Comparison of ENCODE assay signal across 8 cellular contexts in the genomic region with DNA sequence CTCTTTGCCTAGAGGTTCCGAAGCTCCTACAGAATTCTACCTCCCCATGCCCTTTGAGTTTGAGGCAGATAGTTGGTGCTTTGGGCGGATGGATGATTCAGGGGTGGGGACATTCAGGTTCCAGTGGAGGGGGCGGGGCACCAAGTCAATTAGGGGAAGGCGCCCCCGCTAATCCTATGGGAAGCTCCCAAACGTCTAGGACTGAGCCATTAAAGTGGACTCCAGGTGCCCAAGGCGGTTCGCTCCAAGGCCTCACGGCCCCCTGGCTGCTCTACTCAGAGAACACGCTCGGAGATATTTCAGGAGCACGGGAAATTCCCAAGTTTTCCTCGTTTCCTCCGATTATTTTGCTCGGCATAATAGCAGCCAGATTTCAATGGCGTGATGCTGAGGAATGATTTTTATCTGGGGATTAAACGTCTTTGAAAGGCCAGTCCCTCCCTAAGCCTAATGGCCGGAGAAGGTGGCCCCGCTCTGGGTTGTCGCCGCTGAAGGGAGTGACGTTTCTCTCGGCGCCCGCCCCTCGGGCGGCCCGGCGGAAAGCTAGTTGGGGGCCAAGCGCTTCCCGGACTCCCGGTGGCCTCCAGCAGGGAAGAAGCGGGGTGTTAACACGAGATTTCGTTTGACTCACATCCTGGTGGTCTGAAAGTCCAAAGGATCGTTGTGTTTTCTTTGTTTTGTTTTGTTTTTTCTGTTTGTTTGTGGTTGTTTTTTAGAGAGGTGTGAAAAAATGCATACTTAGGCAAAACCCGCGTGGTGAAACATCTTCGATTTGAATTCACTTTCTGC. TPM values are rescaled to one million over a fixed set of nuclear protein-coding genes. Genes with fewer than 3 reads are reported as not detected.
DNase-seq lines count a peak whose midpoint lies in the region; ATAC-seq and TF ChIP-seq lines count a peak whose summit lies in the region.

No MANE protein-coding gene starts in this region.

- H3K9me3 ChIP-seq in CD4-positive, alpha-beta T cell (ENCODE audit: control insufficient read depth, low read length): no peaks in the 10 kb centered on the region
- H3K9me3 ChIP-seq in endodermal cell (ENCODE audit: control insufficient read depth, low read length) (no peaks in the 10 kb centered on the region), neural cell (ENCODE audit: low read length) (no peaks in the 10 kb centered on the region)

- no peak overlapping the region for H3K9ac ChIP-seq in endodermal cell (ENCODE audit: extremely low read depth, low read length, poor library complexity, severe bottlenecking)
- H3K9ac ChIP-seq in neural cell (ENCODE audit: low read length): no peak overlapping the region

- CTCF ChIA-PET in CD4-positive, alpha-beta T cell (lab: Charles Lee): no interaction called here

- POLR2A ChIA-PET in CD4-positive, alpha-beta T cell (lab: Charles Lee): interaction anchor here (0.5 to 1.0 kb wide), 3 partner anchors 8 to 592 kb away, joined by 3 to 5 read pairs (median 4); no protein-coding TSS in a partner anchor

- no peak overlapping the region for H3K27ac Mint-ChIP-seq in CD4-positive, alpha-beta T cell
- H3K27ac Mint-ChIP-seq in endodermal cell: no peak overlapping the region

- no peak for TF ChIP-seq EP300 in neural cell (conservative IDR thresholded peaks at IDR 0.05; ENCODE audit: poor library complexity, severe bottlenecking)

- H3K4me1 Mint-ChIP-seq in CD4-positive, alpha-beta T cell (ENCODE audit: low read depth): peaks cover 37% of the 10 kb centered on the region
- peaks cover 38% of the 10 kb centered on the region for H3K4me1 Mint-ChIP-seq in endodermal cell

- intact Hi-C loops in CD4-positive, alpha-beta T cell (cut with DNase I, micrococcal nuclease): no loop called here

- peak overlapping the region; percentile 89 for H3K4me3 Mint-ChIP-seq in CD4-positive, alpha-beta T cell
- H3K4me3 Mint-ChIP-seq in endodermal cell: peak overlapping the region; percentile 53

- H3K79me2 ChIP-seq in neural cell (replicated peaks; ENCODE audit: insufficient read depth, low read length): no peaks in the 10 kb centered on the region

- H3K36me3 ChIP-seq in endodermal cell (ENCODE audit: control insufficient read depth, insufficient read depth, low read length): no peaks in the 10 kb centered on the region
- no peaks in the 10 kb centered on the region for H3K36me3 ChIP-seq in neural cell (ENCODE audit: insufficient read depth, low read length)

- H3K4me3 ChIP-seq in endodermal cell (ENCODE audit: low read length) (peak overlapping the region; percentile 69), neural cell (ENCODE audit: low read length) (no peak overlapping the region)

- no peaks in the 10 kb centered on the region for H3F3A ChIP-seq in neural cell (ENCODE audit: insufficient read depth, low read length, poor library complexity, severe bottlenecking)

- WGBS in endodermal cell (ENCODE audit: insufficient coverage in 1 of 2, insufficient read length in 1 of 2), 2 experiments: 0 to 1% methylated on average over 14 to 39 of the region's 39 CpGs

- H3K9me2 ChIP-seq in neural cell (ENCODE audit: insufficient read depth, low read length): no peaks in the 10 kb centered on the region

- TF ChIP-seq RAD21 in neural cell (conservative IDR thresholded peaks at IDR 0.05): no peak

- ATAC-seq in CD4-positive, alpha-beta T cell (ENCODE audit: poor library complexity): no peak
- ATAC-seq in GM21717 (IDR thresholded peaks at IDR 0.05; ENCODE audit: unreplicated experiment): no peak
- ATAC-seq in GM21619 (IDR thresholded peaks at IDR 0.05; ENCODE audit: unreplicated experiment): no peak
- ATAC-seq in HG03571 (IDR thresholded peaks at IDR 0.05; ENCODE audit: unreplicated experiment): no peak

- peaks cover 88% of the 10 kb centered on the region for H3K27me3 ChIP-seq in CD4-positive, alpha-beta T cell (ENCODE audit: control insufficient read depth, insufficient read depth, low read length)
- H3K27me3 ChIP-seq in endodermal cell (ENCODE audit: control insufficient read depth, insufficient read depth, low read length, poor library complexity, severe bottlenecking) (peaks cover 97% of the 10 kb centered on the region), neural cell (ENCODE audit: insufficient read depth, low read depth, low read length) (peaks cover 98% of the 10 kb centered on the region)

- H4K20me1 ChIP-seq in neural cell (ENCODE audit: insufficient read depth): no peaks in the 10 kb centered on the region

- H3K4me2 ChIP-seq in neural cell (ENCODE audit: low read length): no peak overlapping the region

- peaks cover 87% of the 10 kb centered on the region for H3K27me3 Mint-ChIP-seq in CD4-positive, alpha-beta T cell
- peaks cover 86% of the 10 kb centered on the region for H3K27me3 Mint-ChIP-seq in endodermal cell (ENCODE audit: insufficient read depth)

- no peak for DNase-seq in CD4-positive, alpha-beta T cell
- DNase-seq in NCI-H82 (lab: John Stamatoyannopoulos, UW) (peak; percentile 67), endodermal cell (peak; percentile 76), RPMI8226 (no peak)

- no peaks in the 10 kb centered on the region for H3K4me1 ChIP-seq in endodermal cell (ENCODE audit: control insufficient read depth, insufficient read depth, low read length)

- no peak overlapping the region for H2AFZ ChIP-seq in neural cell (ENCODE audit: low read depth, low read length)

- TF ChIP-seq CTCF in CD4-positive, alpha-beta T cell (IDR thresholded peaks at IDR 0.05): no peak
- TF ChIP-seq CTCF in endodermal cell (conservative IDR thresholded peaks at IDR 0.05): peak; percentile 33
- no peak for TF ChIP-seq CTCF in neural cell (IDR thresholded peaks at IDR 0.05; ENCODE audit: poor library complexity, severe bottlenecking)

- H3K9me3 Mint-ChIP-seq in CD4-positive, alpha-beta T cell: no peaks in the 10 kb centered on the region
- no peaks in the 10 kb centered on the region for H3K9me3 Mint-ChIP-seq in endodermal cell

- H3K27ac ChIP-seq in CD4-positive, alpha-beta T cell (ENCODE audit: low read depth, low read length): no peak overlapping the region
- H3K27ac ChIP-seq in endodermal cell (ENCODE audit: low read depth, low read length) (no peak overlapping the region), neural cell (ENCODE audit: low read length) (no peak overlapping the region)

- H3K36me3 Mint-ChIP-seq in CD4-positive, alpha-beta T cell (ENCODE audit: low read depth): no peaks in the 10 kb centered on the region
- no peaks in the 10 kb centered on the region for H3K36me3 Mint-ChIP-seq in endodermal cell (ENCODE audit: low read depth)

TF ChIP-seq in neural cell, 6 proteins besides CTCF, POLR2A, EP300 and RAD21:
- TF ChIP-seq SMC3 (conservative IDR thresholded peaks at IDR 0.05; ENCODE audit: poor library complexity) (no peak), POLR2AphosphoS5 (IDR thresholded peaks at IDR 0.05) (no peak), MXI1 (conservative IDR thresholded peaks at IDR 0.05; ENCODE audit: poor library complexity, severe bottlenecking) (no peak), EZH2 (IDR thresholded peaks at IDR 0.05; ENCODE audit: borderline replicate concordance, insufficient read depth, low read length, poor library complexity, severe bottlenecking) (peak; percentile 85)

RNA-seq across cellular contexts. Expression of a gene that starts 1.5 kb away (rescaled TPM):
- total RNA-seq in CD4-positive, alpha-beta T cell: not detected
- 1 to 10 TPM in 1 of 2 donors, under 1 TPM in 1; 0.46 to 1.3 TPM for total RNA-seq in endodermal cell
- 60.2 TPM for polyA plus RNA-seq in endodermal cell (2013, experiment 1 of 2)
- polyA plus RNA-seq in endodermal cell (2013, experiment 2 of 2): 43.4 TPM
- polyA plus RNA-seq in neural cell: 1.7 and 2.8 TPM in 2 replicates
- 0.35 TPM in 1 of 2 replicates, not detected in the other for polyA minus RNA-seq in neural cell

Comparison
In these comparisons a context has a peak if more than half of its experiments do, and no peak if none do; other contexts are left out.
1. DNase-seq: peak in NCI-H82 (single experiment) and endodermal cell (single experiment); none in CD4-positive, alpha-beta T cell (0 of 10) and RPMI8226 (single experiment).